ENCODE assay signal across 16 cellular contexts in the genomic region with DNA sequence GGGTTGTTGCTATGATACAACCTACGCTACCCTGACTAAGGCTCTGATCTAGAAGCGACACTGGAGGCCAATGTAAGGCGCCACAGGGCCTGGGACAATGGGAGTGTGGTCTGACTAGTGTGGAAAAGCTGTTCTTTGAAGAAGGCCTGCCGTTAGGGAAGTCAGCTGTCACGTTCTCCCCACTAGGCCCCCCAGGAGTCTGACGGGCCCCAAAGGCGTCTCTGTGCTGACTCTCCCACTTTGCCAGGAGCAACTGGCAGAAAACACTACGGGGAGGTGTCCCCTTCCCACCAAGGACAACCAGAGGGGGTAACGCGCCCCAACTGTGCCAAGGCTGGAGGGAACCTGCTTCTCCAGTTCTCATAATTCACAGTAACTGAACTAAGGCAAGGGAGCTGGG. TPM values are rescaled to one million over a fixed set of nuclear protein-coding genes. Genes with fewer than 3 reads are reported as not detected.
DNase-seq lines count a peak whose midpoint lies in the region; ATAC-seq, FAIRE-seq and TF ChIP-seq lines count a peak whose summit lies in the region.
"Had no signal": no experiment of that assay in that cellular context is flagged by ENCODE, and none has a peak within 500 bp of the region (broad histone marks: within the 10 kb centered on the region; RNA-seq: fewer than 3 reads in every experiment).

No MANE protein-coding gene starts in this region.

- no peak overlapping the region for H3K4me3 ChIP-seq in K562
- H3K4me3 ChIP-seq in Karpas-422 (ENCODE audit: low read length) = no peak overlapping the region
- H3K4me3 ChIP-seq: A549 had no signal

- H3K79me2 ChIP-seq in K562 (ENCODE audit: control insufficient read depth, insufficient read depth, low read length) (no peaks in the 10 kb centered on the region), Karpas-422 (ENCODE audit: low read length) (0 out of 2 replicates have a peak, but pooled peaks cover 2% of the 10 kb centered on the region)

- H3K4me1 ChIP-seq in K562 (replicated peaks in 1 of 2; ENCODE audit: control insufficient read depth in 2 of 2, insufficient read depth in 2 of 2, low read length in 2 of 2) (no peaks in the 10 kb centered on the region), Karpas-422 (ENCODE audit: low read length) (no peaks in the 10 kb centered on the region)
- H3K4me1 ChIP-seq: A549 had no signal

- no peak overlapping the region for H3K4me3 Mint-ChIP-seq in activated naive CD4-positive, alpha-beta T cell treated with anti-CD3 and anti-CD28 coated beads, Interleukin-2, amount 10 ng/mL, durations not matched to agents 7 days and 5 days
- no peak overlapping the region for H3K4me3 Mint-ChIP-seq in T-helper 17 cell
- no peak overlapping the region for H3K4me3 Mint-ChIP-seq in natural killer cell treated with Interleukin-12 subunit alpha and Interleukin-12 subunit beta and Interleukin-15 and Interleukin-18, amount 100 ng/mL, for 72 hours

- no peak for TF ChIP-seq RAD21 in K562 (CRISPR knock-in tag; conservative IDR thresholded peaks at IDR 0.05 in 1 of 2, IDR thresholded peaks at IDR 0.05 in 1 of 2)

- H3K36me3 ChIP-seq in K562 (ENCODE audit: control insufficient read depth, insufficient read depth, low read length) (peaks cover 93% of the 10 kb centered on the region), Karpas-422 (ENCODE audit: insufficient read depth, low read length) (peaks cover 64% of the 10 kb centered on the region)

- WGBS in K562 (ENCODE audit: insufficient coverage, low coverage, missing lambda C conversion rate) = 96% methylated on average over 10 of the region's 10 CpGs

- POLR2A ChIA-PET in K562 (lab: Yijun Ruan, JAX) = no interaction called here

- DNase-seq in activated naive CD4-positive, alpha-beta T cell treated with anti-CD3 and anti-CD28 coated beads, Interleukin-2, amount 10 ng/mL, durations not matched to agents 7 days and 5 days = no peak
- DNase-seq in activated naive CD4-positive, alpha-beta T cell treated with anti-CD3 and anti-CD28 coated beads, Interleukin-2, amount 50 U/mL, for 16 hours = no peak
- no peak for DNase-seq in T-helper 17 cell
- DNase-seq in K562 (ENCODE audit: extremely low read depth in 1 of 4, low spot score in 3 of 4) = no peak
- no peak for DNase-seq in stimulated activated naive CD8-positive, alpha-beta T cell treated with anti-CD3 and anti-CD28 coated beads, Interleukin-15, Interleukin-2, amounts not matched to agents 100 U/mL and 50 U/mL, for 24 hours
- no peak for DNase-seq in natural killer cell treated with Interleukin-12 subunit alpha and Interleukin-12 subunit beta and Interleukin-15 and Interleukin-18, amount 100 ng/mL, for 72 hours (ENCODE audit: low spot score)
- no peak for DNase-seq in HUDEP-2 (lab: John Stamatoyannopoulos, UW; ENCODE audit: unreplicated experiment in 76 of 76)
- DNase-seq in Karpas-422 = no peak
- DNase-seq: DMS 273 treated with DMSO at 0.1 percent for 48 hours, NCI-H1930, NCI-H2171 treated with DMSO at 0.1 percent for 48 hours, NCI-H82 had no signal

- H3K9me3 ChIP-seq in T-helper 17 cell (ENCODE audit: control insufficient read depth, low read length, poor library complexity, severe bottlenecking) = no peaks in the 10 kb centered on the region
- no peaks in the 10 kb centered on the region for H3K9me3 ChIP-seq in K562 (replicated peaks; ENCODE audit: control insufficient read depth, insufficient read depth, low read depth, low read length)
- no peaks in the 10 kb centered on the region for H3K9me3 ChIP-seq in Karpas-422 (ENCODE audit: low read length)
- H3K9me3 ChIP-seq: A549 had no signal

- TF ChIP-seq EP300 in K562 (IDR thresholded peaks at IDR 0.05; ENCODE audit: low read length) = no peak

- in situ Hi-C loops in K562 (cut with MboI) = no loop called here

- H4K20me1 ChIP-seq in K562 (replicated peaks; ENCODE audit: control insufficient read depth, insufficient read depth, low read length) = peaks cover 5% of the 10 kb centered on the region; the same call in 1 of the 2 replicates
- H4K20me1 ChIP-seq in Karpas-422 (ENCODE audit: insufficient read depth, low read depth, low read length) = no peaks in the 10 kb centered on the region; the same call in 1 of the 2 replicates

- no peaks in the 10 kb centered on the region for H3K9me1 ChIP-seq in K562 (ENCODE audit: control insufficient read depth, insufficient read depth, low read length)

- no peak overlapping the region for H2AFZ ChIP-seq in K562 (ENCODE audit: low read depth, low read length)
- no peak overlapping the region for H2AFZ ChIP-seq in Karpas-422 (ENCODE audit: low read length)

- no peaks in the 10 kb centered on the region for H3K27me3 Mint-ChIP-seq in activated naive CD4-positive, alpha-beta T cell treated with anti-CD3 and anti-CD28 coated beads, Interleukin-2, amount 10 ng/mL, durations not matched to agents 7 days and 5 days
- H3K27me3 Mint-ChIP-seq in T-helper 17 cell = no peaks in the 10 kb centered on the region
- no peaks in the 10 kb centered on the region for H3K27me3 Mint-ChIP-seq in natural killer cell treated with Interleukin-12 subunit alpha and Interleukin-12 subunit beta and Interleukin-15 and Interleukin-18, amount 100 ng/mL, for 72 hours

- peaks cover 52% of the 10 kb centered on the region for H3K4me1 Mint-ChIP-seq in activated naive CD4-positive, alpha-beta T cell treated with anti-CD3 and anti-CD28 coated beads, Interleukin-2, amount 10 ng/mL, durations not matched to agents 7 days and 5 days
- H3K4me1 Mint-ChIP-seq in T-helper 17 cell = peaks cover 21% of the 10 kb centered on the region
- peaks cover 3 to 4% of the 10 kb centered on the region in 2 donors for H3K4me1 Mint-ChIP-seq in natural killer cell treated with Interleukin-12 subunit alpha and Interleukin-12 subunit beta and Interleukin-15 and Interleukin-18, amount 100 ng/mL, for 72 hours (ENCODE audit: low read depth in 2 of 2)

- H3K9ac ChIP-seq in K562 (ENCODE audit: insufficient read depth in 1 of 2, low read depth in 2 of 2, low read length in 2 of 2) (no peak overlapping the region), Karpas-422 (ENCODE audit: low read length) (no peak overlapping the region)

- CTCF ChIA-PET in activated naive CD4-positive, alpha-beta T cell treated with anti-CD3 and anti-CD28 coated beads, Interleukin-2, amount 10 ng/mL, durations not matched to agents 7 days and 5 days (lab: Charles Lee) = interaction anchor here (2.9 kb wide), 1 partner anchor 105 kb away, joined by 8 read pairs; no protein-coding TSS in a partner anchor
- CTCF ChIA-PET in K562 (lab: Yijun Ruan, JAX; ENCODE audit: low intra/inter-chr PET ratio) = no interaction called here

- no peak for TF ChIP-seq POLR2A in K562 (conservative IDR thresholded peaks at IDR 0.05)

- peak overlapping the region; percentile 100 for H3K27ac Mint-ChIP-seq in activated naive CD4-positive, alpha-beta T cell treated with anti-CD3 and anti-CD28 coated beads, Interleukin-2, amount 10 ng/mL, durations not matched to agents 7 days and 5 days
- peak overlapping the region; percentile 92 for H3K27ac Mint-ChIP-seq in T-helper 17 cell
- H3K27ac Mint-ChIP-seq in natural killer cell treated with Interleukin-12 subunit alpha and Interleukin-12 subunit beta and Interleukin-15 and Interleukin-18, amount 100 ng/mL, for 72 hours = no peak overlapping the region

- ATAC-seq in T-helper 17 cell (no peak), K562 (no peak)
- ATAC-seq in stimulated activated naive CD8-positive, alpha-beta T cell treated with anti-CD3 and anti-CD28 coated beads, Interleukin-15, Interleukin-2, amounts not matched to agents 100 U/mL and 50 U/mL, for 24 hours = peak; percentile 34
- ATAC-seq in natural killer cell treated with Interleukin-12 subunit alpha and Interleukin-12 subunit beta and Interleukin-15 and Interleukin-18, amount 100 ng/mL, for 72 hours = no peak
- ATAC-seq: A549, HepG2, Right ventricle myocardium inferior had no signal

- no peak for TF ChIP-seq CTCF in K562 (IDR thresholded peaks at IDR 0.05 in 2 of 3, conservative IDR thresholded peaks at IDR 0.05 in 1 of 3; ENCODE audit: insufficient read depth in 2 of 3, low read depth in 1 of 3, low read length in 3 of 3)

- H3K9me2 ChIP-seq in Karpas-422 (replicated peaks; ENCODE audit: insufficient read depth, low read length) = no peaks in the 10 kb centered on the region

- FAIRE-seq in K562 (lab: Jason Lieb, UNC) = no peak
- FAIRE-seq: A549, HepG2 had no signal

- BruUV-seq in K562 (replicated peaks; lab: Mats Ljungman, UMichigan) = TSS peak; percentile 10

- no peak overlapping the region for H3K27ac ChIP-seq in K562 (ENCODE audit: extremely low read depth, low read depth, low read length)
- no peak overlapping the region for H3K27ac ChIP-seq in Karpas-422 (ENCODE audit: low read length)
- H3K27ac ChIP-seq: A549 had no signal

- no peaks in the 10 kb centered on the region for H3K9me3 Mint-ChIP-seq in activated naive CD4-positive, alpha-beta T cell treated with anti-CD3 and anti-CD28 coated beads, Interleukin-2, amount 10 ng/mL, durations not matched to agents 7 days and 5 days
- H3K9me3 Mint-ChIP-seq in natural killer cell treated with Interleukin-12 subunit alpha and Interleukin-12 subunit beta and Interleukin-15 and Interleukin-18, amount 100 ng/mL, for 72 hours = no peaks in the 10 kb centered on the region

- H3K36me3 Mint-ChIP-seq in activated naive CD4-positive, alpha-beta T cell treated with anti-CD3 and anti-CD28 coated beads, Interleukin-2, amount 10 ng/mL, durations not matched to agents 7 days and 5 days = peaks cover 72% of the 10 kb centered on the region
- peaks cover 5% of the 10 kb centered on the region for H3K36me3 Mint-ChIP-seq in T-helper 17 cell (ENCODE audit: low read depth)
- H3K36me3 Mint-ChIP-seq in natural killer cell treated with Interleukin-12 subunit alpha and Interleukin-12 subunit beta and Interleukin-15 and Interleukin-18, amount 100 ng/mL, for 72 hours = peaks cover 11% of the 10 kb centered on the region

- H3K27me3 ChIP-seq in K562 (ENCODE audit: control insufficient read depth in 2 of 2, insufficient read depth in 2 of 2, low read length in 2 of 2) (no peaks in the 10 kb centered on the region), Karpas-422 (ENCODE audit: low read length) (no peaks in the 10 kb centered on the region)

- intact Hi-C loops in K562 (cut with micrococcal nuclease) = no loop called here

- no peak overlapping the region for H3K4me2 ChIP-seq in K562 (ENCODE audit: insufficient read depth, low read length)
- H3K4me2 ChIP-seq in Karpas-422 (ENCODE audit: low read depth, low read length, poor library complexity, severe bottlenecking) = no peak overlapping the region
- H3K4me2 ChIP-seq: A549 had no signal

RNA-seq across cellular contexts. Expression of gene EIF3G, which starts 25.3 kb away (rescaled TPM):
- total RNA-seq in T-helper 17 cell = 100 to 1,000 TPM; 312 to 322 TPM
- total RNA-seq in K562 (2011; cell fraction: chromatin; rRNA removed; ENCODE audit: low replicate concordance) = 149 and 492 TPM in 2 replicates
- 401 and 445 TPM in 2 replicates for total RNA-seq in K562 (2011; cell fraction: nucleolus; rRNA removed)
- total RNA-seq in K562 (2011; cell fraction: nucleoplasm; rRNA removed) = 251 and 254 TPM in 2 replicates
- total RNA-seq in K562 (2014; rRNA removed) = 496 and 567 TPM in 2 replicates
- 180 and 183 TPM in 2 replicates for total RNA-seq in K562 (2014; rRNA removed; fragmentation: Illumina TruSeq; extraction: Trizol)
- 303 and 312 TPM in 2 replicates for total RNA-seq in K562 (2015; rRNA removed; fragmentation: Illumina TruSeq; extraction: Trizol)
- total RNA-seq in K562 (2021) = 388 and 395 TPM in 2 replicates
- 119 and 135 TPM in 2 replicates for polyA plus RNA-seq in K562 (2011; rRNA removed)
- polyA plus RNA-seq in K562 (2011; cell fraction: cytosol; rRNA removed) = 195 and 287 TPM in 2 replicates
- 588 and 868 TPM in 2 replicates for polyA plus RNA-seq in K562 (2011; cell fraction: nucleus; rRNA removed)
- polyA plus RNA-seq in K562 (2012) = 313 and 327 TPM in 2 replicates
- 338 and 435 TPM in 2 replicates for polyA plus RNA-seq in K562 (2014; fragmentation: Illumina TruSeq; extraction: Trizol)
- 10 to 100 TPM; 35.3 to 53.8 TPM for polyA plus RNA-seq in K562 (2014; fragmentation: Nextera tagmentation; extraction: Ambion mirVana)
- polyA plus RNA-seq in K562 (2014; rRNA removed) = 299 and 361 TPM in 2 replicates
- 37.8 and 59.9 TPM in 2 replicates for polyA minus RNA-seq in K562 (2011; rRNA and poly(A)+ RNA removed)
- polyA minus RNA-seq in K562 (2011; cell fraction: cytosol; rRNA and poly(A)+ RNA removed) = 98.8 and 105 TPM in 2 replicates
- polyA minus RNA-seq in K562 (2011; cell fraction: nucleus; rRNA and poly(A)+ RNA removed) = 95.6 and 97.2 TPM in 2 replicates
- 100 to 1,000 TPM; 245 to 329 TPM for total RNA-seq in natural killer cell treated with Interleukin-12 subunit alpha and Interleukin-12 subunit beta and Interleukin-15 and Interleukin-18, amount 100 ng/mL, for 72 hours
- 281 and 602 TPM in 2 replicates for total RNA-seq in Karpas-422 (2014; rRNA removed; shearing (Covaris generic); ENCODE audit: low replicate concordance)

RNA-seq across cellular contexts. Expression of gene P2RY11, which starts 33.5 kb away (rescaled TPM):
- total RNA-seq in T-helper 17 cell (10 to 100 TPM; 46.6 to 50.8 TPM), K562 (2014; rRNA removed) (1.5 and 3.2 TPM in 2 replicates), K562 (2014; rRNA removed; fragmentation: Illumina TruSeq; extraction: Trizol) (1.4 and 1.5 TPM in 2 replicates), K562 (2015; rRNA removed; fragmentation: Illumina TruSeq; extraction: Trizol) (4.6 TPM in 2 replicates), K562 (2021) (10.1 and 10.2 TPM in 2 replicates)
- 7.8 and 42.3 TPM in 2 replicates for total RNA-seq in K562 (2011; cell fraction: chromatin; rRNA removed; ENCODE audit: low replicate concordance)
- 18.0 and 23.8 TPM in 2 replicates for total RNA-seq in K562 (2011; cell fraction: nucleolus; rRNA removed)
- 12.8 and 19.6 TPM in 2 replicates for total RNA-seq in K562 (2011; cell fraction: nucleoplasm; rRNA removed)
- polyA plus RNA-seq in K562 (2011; rRNA removed) (2.4 and 6.5 TPM in 2 replicates), K562 (2014; fragmentation: Illumina TruSeq; extraction: Trizol) (1.5 and 2.1 TPM in 2 replicates), K562 (2014; fragmentation: Nextera tagmentation; extraction: Ambion mirVana) (under 1 TPM; 0.03 to 0.07 TPM), K562 (2014; rRNA removed) (4.5 and 5.9 TPM in 2 replicates)
- polyA plus RNA-seq in K562 (2011; cell fraction: cytosol; rRNA removed) = 5.8 and 7.6 TPM in 2 replicates
- polyA plus RNA-seq in K562 (2011; cell fraction: nucleus; rRNA removed) = 9.8 and 12.6 TPM in 2 replicates
- 6.2 and 11.6 TPM in 2 replicates for polyA plus RNA-seq in K562 (2012)
- 1.5 and 1.9 TPM in 2 replicates for polyA minus RNA-seq in K562 (2011; rRNA and poly(A)+ RNA removed)
- 2.6 and 7.6 TPM in 2 replicates for polyA minus RNA-seq in K562 (2011; cell fraction: cytosol; rRNA and poly(A)+ RNA removed)
- polyA minus RNA-seq in K562 (2011; cell fraction: nucleus; rRNA and poly(A)+ RNA removed) = 3.8 and 4.9 TPM in 2 replicates
- total RNA-seq in natural killer cell treated with Interleukin-12 subunit alpha and Interleukin-12 subunit beta and Interleukin-15 and Interleukin-18, amount 100 ng/mL, for 72 hours = 10 to 100 TPM; 35.0 to 35.6 TPM
- total RNA-seq in Karpas-422 (2014; rRNA removed; shearing (Covaris generic); ENCODE audit: low replicate concordance) = 1.7 and 6.1 TPM in 2 replicates

RNA-seq across cellular contexts. Expression of gene PPAN, which starts 38.9 kb away (rescaled TPM):
- total RNA-seq in T-helper 17 cell = 10 to 100 TPM; 79.8 to 87.8 TPM
- total RNA-seq in K562 (2011; cell fraction: chromatin; rRNA removed; ENCODE audit: low replicate concordance) = 43.7 and 158 TPM in 2 replicates
- 136 and 158 TPM in 2 replicates for total RNA-seq in K562 (2011; cell fraction: nucleolus; rRNA removed)
- 72.6 and 76.3 TPM in 2 replicates for total RNA-seq in K562 (2011; cell fraction: nucleoplasm; rRNA removed)
- 111 and 141 TPM in 2 replicates for total RNA-seq in K562 (2014; rRNA removed)
- 21.1 and 29.3 TPM in 2 replicates for total RNA-seq in K562 (2014; rRNA removed; fragmentation: Illumina TruSeq; extraction: Trizol)
- total RNA-seq in K562 (2015; rRNA removed; fragmentation: Illumina TruSeq; extraction: Trizol) = 76.2 and 78.6 TPM in 2 replicates
- 113 and 122 TPM in 2 replicates for total RNA-seq in K562 (2021)
- polyA plus RNA-seq in K562 (2011; rRNA removed) = 43.2 and 54.4 TPM in 2 replicates
- polyA plus RNA-seq in K562 (2011; cell fraction: cytosol; rRNA removed) = 55.0 and 104 TPM in 2 replicates
- polyA plus RNA-seq in K562 (2011; cell fraction: nucleus; rRNA removed) = 120 and 211 TPM in 2 replicates
- 52.6 and 75.7 TPM in 2 replicates for polyA plus RNA-seq in K562 (2012)
- 59.1 and 66.9 TPM in 2 replicates for polyA plus RNA-seq in K562 (2014; fragmentation: Illumina TruSeq; extraction: Trizol)
- polyA plus RNA-seq in K562 (2014; fragmentation: Nextera tagmentation; extraction: Ambion mirVana) = 1 to 10 TPM; 2.2 to 4.9 TPM
- polyA plus RNA-seq in K562 (2014; rRNA removed) = 129 TPM in 2 replicates
- 26.1 and 49.0 TPM in 2 replicates for polyA minus RNA-seq in K562 (2011; rRNA and poly(A)+ RNA removed)
- 66.1 and 69.2 TPM in 2 replicates for polyA minus RNA-seq in K562 (2011; cell fraction: cytosol; rRNA and poly(A)+ RNA removed)
- 65.4 and 68.5 TPM in 2 replicates for polyA minus RNA-seq in K562 (2011; cell fraction: nucleus; rRNA and poly(A)+ RNA removed)
- 100 to 1,000 TPM; 114 to 178 TPM for total RNA-seq in natural killer cell treated with Interleukin-12 subunit alpha and Interleukin-12 subunit beta and Interleukin-15 and Interleukin-18, amount 100 ng/mL, for 72 hours
- 30.4 and 77.1 TPM in 2 replicates for total RNA-seq in Karpas-422 (2014; rRNA removed; shearing (Covaris generic); ENCODE audit: low replicate concordance)

RNA-seq across cellular contexts. Expression of gene ANGPTL6, which starts 42.6 kb away (rescaled TPM):
- total RNA-seq in T-helper 17 cell (1 to 10 TPM in 1 of 2 donors, under 1 TPM in 1; 0.86 to 2.2 TPM), K562 (2014; rRNA removed) (0.86 and 2.1 TPM in 2 replicates), K562 (2014; rRNA removed; fragmentation: Illumina TruSeq; extraction: Trizol) (0.38 and 0.58 TPM in 2 replicates), K562 (2015; rRNA removed; fragmentation: Illumina TruSeq; extraction: Trizol) (0.23 and 0.36 TPM in 2 replicates), K562 (2021) (0.42 and 0.58 TPM in 2 replicates)
- 0.81 and 2.5 TPM in 2 replicates for total RNA-seq in K562 (2011; cell fraction: chromatin; rRNA removed; ENCODE audit: low replicate concordance)
- 1.8 and 3.0 TPM in 2 replicates for total RNA-seq in K562 (2011; cell fraction: nucleolus; rRNA removed)
- total RNA-seq in K562 (2011; cell fraction: nucleoplasm; rRNA removed) = 1.6 and 2.9 TPM in 2 replicates
- polyA plus RNA-seq in K562 (2011; rRNA removed) (0.54 and 0.83 TPM in 2 replicates), K562 (2014; fragmentation: Illumina TruSeq; extraction: Trizol) (0.22 and 0.43 TPM in 2 replicates), K562 (2014; fragmentation: Nextera tagmentation; extraction: Ambion mirVana) (not detected), K562 (2014; rRNA removed) (0.31 and 0.97 TPM in 2 replicates)
- 0.66 and 1.6 TPM in 2 replicates for polyA plus RNA-seq in K562 (2011; cell fraction: cytosol; rRNA removed)
- polyA plus RNA-seq in K562 (2011; cell fraction: nucleus; rRNA removed) = 1.4 and 4.2 TPM in 2 replicates
- 0.51 and 0.70 TPM in 2 replicates for polyA plus RNA-seq in K562 (2012)
- 0.09 and 0.21 TPM in 2 replicates for polyA minus RNA-seq in K562 (2011; rRNA and poly(A)+ RNA removed)
- polyA minus RNA-seq in K562 (2011; cell fraction: cytosol; rRNA and poly(A)+ RNA removed) = 1.4 TPM in 1 of 2 replicates, not detected in the other
- polyA minus RNA-seq in K562 (2011; cell fraction: nucleus; rRNA and poly(A)+ RNA removed) = 0.33 and 1.8 TPM in 2 replicates
- 1 to 10 TPM; 5.1 to 5.2 TPM for total RNA-seq in natural killer cell treated with Interleukin-12 subunit alpha and Interleukin-12 subunit beta and Interleukin-15 and Interleukin-18, amount 100 ng/mL, for 72 hours
- 7.3 and 8.3 TPM in 2 replicates for total RNA-seq in Karpas-422 (2014; rRNA removed; shearing (Covaris generic); ENCODE audit: low replicate concordance)
- total RNA-seq: NCI-H460, Right ventricle myocardium inferior had no signal

RNA-seq across cellular contexts. Expression of gene DNMT1, which starts 49.7 kb away (rescaled TPM):
- total RNA-seq in T-helper 17 cell (100 to 1,000 TPM; 204 to 229 TPM), K562 (2014; rRNA removed) (121 and 133 TPM in 2 replicates), K562 (2014; rRNA removed; fragmentation: Illumina TruSeq; extraction: Trizol) (104 and 131 TPM in 2 replicates), K562 (2015; rRNA removed; fragmentation: Illumina TruSeq; extraction: Trizol) (80.1 and 84.8 TPM in 2 replicates), K562 (2021) (261 and 271 TPM in 2 replicates)
- total RNA-seq in K562 (2011; cell fraction: chromatin; rRNA removed; ENCODE audit: low replicate concordance) = 743 and 899 TPM in 2 replicates
- total RNA-seq in K562 (2011; cell fraction: nucleolus; rRNA removed) = 373 and 377 TPM in 2 replicates
- 405 and 438 TPM in 2 replicates for total RNA-seq in K562 (2011; cell fraction: nucleoplasm; rRNA removed)
- polyA plus RNA-seq in K562 (2011; rRNA removed) (88.6 and 150 TPM in 2 replicates), K562 (2014; fragmentation: Illumina TruSeq; extraction: Trizol) (163 and 181 TPM in 2 replicates), K562 (2014; fragmentation: Nextera tagmentation; extraction: Ambion mirVana) (100 to 1,000 TPM in 1 of 2 experiments, 10 to 100 TPM in 1; 95.0 to 159 TPM), K562 (2014; rRNA removed) (111 and 126 TPM in 2 replicates)
- polyA plus RNA-seq in K562 (2011; cell fraction: cytosol; rRNA removed) = 48.0 and 61.3 TPM in 2 replicates
- 345 and 363 TPM in 2 replicates for polyA plus RNA-seq in K562 (2011; cell fraction: nucleus; rRNA removed)
- 147 and 255 TPM in 2 replicates for polyA plus RNA-seq in K562 (2012)
- 116 and 118 TPM in 2 replicates for polyA minus RNA-seq in K562 (2011; rRNA and poly(A)+ RNA removed)
- polyA minus RNA-seq in K562 (2011; cell fraction: cytosol; rRNA and poly(A)+ RNA removed) = 97.3 and 133 TPM in 2 replicates
- 89.7 and 106 TPM in 2 replicates for polyA minus RNA-seq in K562 (2011; cell fraction: nucleus; rRNA and poly(A)+ RNA removed)
- 100 to 1,000 TPM; 322 to 576 TPM for total RNA-seq in natural killer cell treated with Interleukin-12 subunit alpha and Interleukin-12 subunit beta and Interleukin-15 and Interleukin-18, amount 100 ng/mL, for 72 hours
- total RNA-seq in Karpas-422 (2014; rRNA removed; shearing (Covaris generic); ENCODE audit: low replicate concordance) = 94.9 and 145 TPM in 2 replicates

Comparison
In these comparisons a context has a peak if more than half of its experiments do, and no peak if none do; other contexts are left out.
1. H3K27ac Mint-ChIP-seq: peak in activated naive CD4-positive, alpha-beta T cell treated with anti-CD3 and anti-CD28 coated beads, Interleukin-2, amount 10 ng/mL, durations not matched to agents 7 days and 5 days (single experiment) and T-helper 17 cell (single experiment); none in natural killer cell treated with Interleukin-12 subunit alpha and Interleukin-12 subunit beta and Interleukin-15 and Interleukin-18, amount 100 ng/mL, for 72 hours (0 of 2).